In the genomic region with DNA sequence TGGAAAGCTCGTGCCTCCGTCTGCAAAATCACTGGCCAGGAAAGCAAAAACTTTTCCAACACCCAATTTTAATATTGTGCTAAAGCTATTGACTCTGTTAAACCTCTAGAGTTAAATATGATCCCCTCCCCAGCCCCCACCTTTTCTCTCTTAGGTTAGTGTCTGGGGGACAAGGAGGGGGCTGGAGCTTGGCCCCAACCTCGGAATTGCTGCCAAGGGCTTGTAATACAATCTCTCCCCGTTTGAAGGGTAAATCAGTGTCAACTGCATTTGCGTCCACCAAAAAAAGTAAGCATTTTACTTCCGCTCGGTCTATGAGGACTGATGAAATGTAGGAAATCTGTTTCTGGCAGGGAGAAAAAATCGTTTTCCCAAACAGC, we compare ENCODE assay signal across 1 cellular context.
TF ChIP-seq lines count a peak whose summit lies in the region.

A gene (plus strand): TSS at position 292 of the 380 bp plus-strand sequence. CDS start 8,259 bp downstream, outside the sequence.

TF ChIP-seq in HEK293, 187 proteins besides CTCF, POLR2A, EP300 and RAD21 (continued from another document):
- TF ChIP-seq, protein P1, sequence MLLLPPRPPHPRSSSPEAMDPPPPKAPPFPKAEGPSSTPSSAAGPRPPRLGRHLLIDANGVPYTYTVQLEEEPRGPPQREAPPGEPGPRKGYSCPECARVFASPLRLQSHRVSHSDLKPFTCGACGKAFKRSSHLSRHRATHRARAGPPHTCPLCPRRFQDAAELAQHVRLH (tag by site-specific recombination; IDR thresholded peaks at IDR 0.05) = no peak
- TF ChIP-seq ZNF302 (tag by site-specific recombination; IDR thresholded peaks at IDR 0.05; ENCODE audit: low read depth) (no peak), SP7 (tag by site-specific recombination; IDR thresholded peaks at IDR 0.05) (no peak), ZNF214 (tag by site-specific recombination; IDR thresholded peaks at IDR 0.05; ENCODE audit: borderline replicate concordance) (no peak), YY1 (tag by site-specific recombination; IDR thresholded peaks at IDR 0.05) (no peak), ZNF501 (tag by site-specific recombination; IDR thresholded peaks at IDR 0.05) (no peak), ZNF292 (tag by site-specific recombination; IDR thresholded peaks at IDR 0.05; ENCODE audit: borderline replicate concordance, low read depth) (no peak), ZEB2 (tag by site-specific recombination; IDR thresholded peaks at IDR 0.05) (no peak)
- TF ChIP-seq, protein P2, sequence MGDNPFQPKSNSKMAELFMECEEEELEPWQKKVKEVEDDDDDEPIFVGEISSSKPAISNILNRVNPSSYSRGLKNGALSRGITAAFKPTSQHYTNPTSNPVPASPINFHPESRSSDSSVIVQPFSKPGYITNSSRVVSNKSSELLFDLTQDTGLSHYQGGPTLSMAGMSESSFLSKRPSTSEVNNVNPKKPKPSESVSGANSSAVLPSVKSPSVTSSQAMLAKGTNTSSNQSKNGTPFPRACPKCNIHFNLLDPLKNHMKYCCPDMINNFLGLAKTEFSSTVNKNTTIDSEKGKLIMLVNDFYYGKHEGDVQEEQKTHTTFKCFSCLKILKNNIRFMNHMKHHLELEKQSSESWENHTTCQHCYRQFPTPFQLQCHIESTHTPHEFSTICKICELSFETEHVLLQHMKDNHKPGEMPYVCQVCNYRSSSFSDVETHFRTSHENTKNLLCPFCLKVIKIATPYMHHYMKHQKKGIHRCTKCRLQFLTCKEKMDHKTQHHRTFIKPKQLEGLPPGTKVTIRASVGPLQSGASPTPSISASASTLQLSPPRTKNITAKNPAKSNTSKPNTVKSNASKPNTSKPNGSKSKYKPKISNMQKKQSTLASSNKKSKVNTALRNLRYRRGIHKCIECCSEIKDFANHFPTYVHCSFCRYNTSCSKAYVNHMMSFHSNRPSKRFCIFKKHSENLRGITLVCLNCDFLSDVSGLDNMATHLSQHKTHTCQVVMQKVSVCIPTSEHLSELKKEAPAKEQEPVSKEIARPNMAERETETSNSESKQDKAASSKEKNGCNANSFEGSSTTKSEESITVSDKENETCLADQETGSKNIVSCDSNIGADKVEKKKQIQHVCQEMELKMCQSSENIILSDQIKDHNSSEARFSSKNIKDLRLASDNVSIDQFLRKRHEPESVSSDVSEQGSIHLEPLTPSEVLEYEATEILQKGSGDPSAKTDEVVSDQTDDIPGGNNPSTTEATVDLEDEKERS (tag by site-specific recombination; IDR thresholded peaks at IDR 0.05) = no peak
- TF ChIP-seq, protein P3, sequence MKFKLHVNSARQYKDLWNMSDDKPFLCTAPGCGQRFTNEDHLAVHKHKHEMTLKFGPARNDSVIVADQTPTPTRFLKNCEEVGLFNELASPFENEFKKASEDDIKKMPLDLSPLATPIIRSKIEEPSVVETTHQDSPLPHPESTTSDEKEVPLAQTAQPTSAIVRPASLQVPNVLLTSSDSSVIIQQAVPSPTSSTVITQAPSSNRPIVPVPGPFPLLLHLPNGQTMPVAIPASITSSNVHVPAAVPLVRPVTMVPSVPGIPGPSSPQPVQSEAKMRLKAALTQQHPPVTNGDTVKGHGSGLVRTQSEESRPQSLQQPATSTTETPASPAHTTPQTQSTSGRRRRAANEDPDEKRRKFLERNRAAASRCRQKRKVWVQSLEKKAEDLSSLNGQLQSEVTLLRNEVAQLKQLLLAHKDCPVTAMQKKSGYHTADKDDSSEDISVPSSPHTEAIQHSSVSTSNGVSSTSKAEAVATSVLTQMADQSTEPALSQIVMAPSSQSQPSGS (tag by site-specific recombination; IDR thresholded peaks at IDR 0.05; ENCODE audit: low read depth) = no peak
